ENCODE assay signal across 8 cellular contexts in the genomic region with DNA sequence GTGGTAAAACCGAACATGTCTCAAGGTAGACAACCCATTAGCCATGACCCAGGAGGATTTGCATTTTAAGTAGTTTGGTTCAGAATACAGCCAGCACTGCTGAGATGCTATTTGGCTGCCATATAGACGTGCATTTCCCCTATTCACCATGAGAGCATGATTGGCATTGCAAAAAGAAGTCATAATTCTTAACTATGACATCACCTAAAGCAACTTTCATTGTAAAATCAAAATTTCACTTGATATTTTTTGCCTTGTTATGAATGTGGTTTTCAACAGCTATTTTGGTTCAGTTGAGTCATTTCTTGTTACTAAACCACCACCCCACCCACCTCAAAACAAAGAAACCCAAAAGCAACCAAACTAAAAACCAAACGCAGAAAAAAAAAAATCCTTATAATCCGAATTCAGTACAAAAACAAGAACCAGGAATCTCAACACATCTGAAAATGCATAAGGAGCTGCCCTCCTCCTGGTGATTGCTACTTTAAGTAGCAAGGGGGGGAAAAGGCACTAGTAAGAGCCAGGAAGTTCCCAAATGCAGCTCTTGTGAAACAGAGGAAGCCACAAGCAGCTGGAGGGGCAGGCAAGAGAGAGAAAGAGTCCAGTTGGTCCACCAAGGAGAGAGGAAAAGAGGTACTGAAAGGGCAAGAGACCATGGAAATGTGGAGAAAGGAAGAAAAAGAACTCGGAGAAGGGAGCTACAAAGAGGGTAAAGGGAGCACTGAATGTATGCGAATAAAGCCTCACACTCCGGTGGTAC. TPM values are rescaled to one million over a fixed set of nuclear protein-coding genes. Genes with fewer than 3 reads are reported as not detected.
A peak's percentile ranks its signal among the peaks of the same experiment; 100 is the strongest.
DNase-seq lines count a peak whose midpoint lies in the region; ATAC-seq and TF ChIP-seq lines count a peak whose summit lies in the region.

No MANE protein-coding gene starts in this region.

- H3K27ac ChIP-seq in right atrium auricular region (no peak overlapping the region), SK-N-SH (ENCODE audit: low read depth in 2 of 2, low read length in 1 of 2) (no peak overlapping the region)

- no peak overlapping the region for H3K9ac ChIP-seq in NT2/D1 (ENCODE audit: insufficient read length, low read depth)
- no peak overlapping the region for H3K9ac ChIP-seq in SK-N-SH

- no peak overlapping the region for H3K4me2 ChIP-seq in SK-N-SH

- H3K79me2 ChIP-seq in SK-N-SH (ENCODE audit: insufficient read depth): no peaks in the 10 kb centered on the region

- no peaks in the 10 kb centered on the region for H3F3A ChIP-seq in SK-N-SH (replicated peaks; ENCODE audit: insufficient read depth)

- CTCF ChIA-PET in SK-N-SH (lab: Yijun Ruan, JAX): interaction anchor here (0.7 kb wide), 1 partner anchor 32 kb away, joined by 3 read pairs; no protein-coding TSS in a partner anchor

- H3K4me3 ChIP-seq in NT2/D1 (ENCODE audit: insufficient read length, low read depth) (peak overlapping the region; percentile 45), right atrium auricular region (peak overlapping the region; percentile 29 to 42), skeletal muscle cell (ENCODE audit: low read depth, low read length) (peak overlapping the region; percentile 54), SK-N-SH (ENCODE audit: low read depth in 2 of 2, low read length in 1 of 2) (no peak overlapping the region)

- DNase-seq in NCI-H82 (lab: John Stamatoyannopoulos, UW): peak; percentile 1
- DNase-seq in NCI-H82 treated with DMSO at 0.1 percent for 48 hours (lab: John Stamatoyannopoulos, UW; ENCODE audit: unreplicated experiment): no peak
- no peak for DNase-seq in NT2/D1 (ENCODE audit: low read depth, low spot score)
- no peak for DNase-seq in right atrium auricular region (ENCODE audit: low spot score)
- DNase-seq in skeletal muscle cell (ENCODE audit: low read depth): no peak
- no peak for DNase-seq in NCI-H2196 treated with DMSO at 0.1 percent for 48 hours (lab: John Stamatoyannopoulos, UW; ENCODE audit: unreplicated experiment)
- no peak for DNase-seq in SK-N-SH

- 12% methylated on average over 7 of the region's 7 CpGs for WGBS in SK-N-SH (ENCODE audit: low lambda C conversion rate)

- H2AFZ ChIP-seq in SK-N-SH (ENCODE audit: low read depth): no peak overlapping the region; the same call in 1 of the 2 replicates

- H3K9me3 ChIP-seq in NT2/D1 (ENCODE audit: insufficient read depth, low read length) (no peaks in the 10 kb centered on the region), right atrium auricular region (no peaks in the 10 kb centered on the region), SK-N-SH (no peaks in the 10 kb centered on the region)

- H3K36me3 ChIP-seq in NT2/D1 (ENCODE audit: insufficient read depth, insufficient read length, low read length) (no peaks in the 10 kb centered on the region), right atrium auricular region (no peaks in the 10 kb centered on the region), SK-N-SH (replicated peaks in 1 of 2; ENCODE audit: control insufficient read depth in 1 of 2, insufficient read depth in 2 of 2, low read length in 1 of 2) (no peaks in the 10 kb centered on the region)

- no peak for ATAC-seq in HG02870 (IDR thresholded peaks at IDR 0.05; ENCODE audit: unreplicated experiment)

- no peak for TF ChIP-seq CTCF in right atrium auricular region (IDR thresholded peaks at IDR 0.05)
- TF ChIP-seq CTCF in SK-N-SH (IDR thresholded peaks at IDR 0.05): no peak

- H3K4me1 ChIP-seq in NT2/D1 (ENCODE audit: insufficient read depth, insufficient read length) (no peaks in the 10 kb centered on the region), right atrium auricular region (no peaks in the 10 kb centered on the region), SK-N-SH (ENCODE audit: control insufficient read depth in 1 of 2, insufficient read depth in 2 of 2, low read depth in 1 of 2, low read length in 1 of 2) (no peaks in the 10 kb centered on the region)

- H3K9me2 ChIP-seq in SK-N-SH: no peaks in the 10 kb centered on the region

- peaks cover 6% of the 10 kb centered on the region for H3K27me3 ChIP-seq in NT2/D1 (ENCODE audit: insufficient read depth, insufficient read length)
- no peaks in the 10 kb centered on the region for H3K27me3 ChIP-seq in right atrium auricular region
- H3K27me3 ChIP-seq in SK-N-SH (ENCODE audit: insufficient read depth): peaks cover 8% of the 10 kb centered on the region

- no peak for TF ChIP-seq EP300 in SK-N-SH (IDR thresholded peaks at IDR 0.05; ENCODE audit: borderline replicate concordance in 1 of 2, low read depth in 1 of 2, low read length in 1 of 2)

- no peak for TF ChIP-seq RAD21 in SK-N-SH (IDR thresholded peaks at IDR 0.05; ENCODE audit: low read length)

- no peaks in the 10 kb centered on the region for H4K20me1 ChIP-seq in SK-N-SH (ENCODE audit: insufficient read depth)

- POLR2A ChIA-PET in SK-N-SH (lab: Yijun Ruan, JAX): no interaction called here

TF ChIP-seq in SK-N-SH, 30 proteins besides CTCF, POLR2A, EP300 and RAD21:
- TF ChIP-seq NFIC (IDR thresholded peaks at IDR 0.05; ENCODE audit: borderline replicate concordance): no peak
- no peak for TF ChIP-seq SMC3 (IDR thresholded peaks at IDR 0.05; ENCODE audit: low read depth, low read length)
- TF ChIP-seq, protein P1, sequence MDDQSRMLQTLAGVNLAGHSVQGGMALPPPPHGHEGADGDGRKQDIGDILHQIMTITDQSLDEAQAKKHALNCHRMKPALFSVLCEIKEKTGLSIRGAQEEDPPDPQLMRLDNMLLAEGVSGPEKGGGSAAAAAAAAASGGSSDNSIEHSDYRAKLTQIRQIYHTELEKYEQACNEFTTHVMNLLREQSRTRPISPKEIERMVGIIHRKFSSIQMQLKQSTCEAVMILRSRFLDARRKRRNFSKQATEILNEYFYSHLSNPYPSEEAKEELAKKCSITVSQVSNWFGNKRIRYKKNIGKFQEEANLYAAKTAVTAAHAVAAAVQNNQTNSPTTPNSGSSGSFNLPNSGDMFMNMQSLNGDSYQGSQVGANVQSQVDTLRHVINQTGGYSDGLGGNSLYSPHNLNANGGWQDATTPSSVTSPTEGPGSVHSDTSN (IDR thresholded peaks at IDR 0.05): no peak
- TF ChIP-seq USF2 (IDR thresholded peaks at IDR 0.05; ENCODE audit: borderline replicate concordance, low read depth, low read length): no peak

RNA-seq across cellular contexts. Expression of gene SLITRK4, which starts 3.1 kb away (rescaled TPM):
- total RNA-seq in right atrium auricular region: 1 to 10 TPM; 1.3 to 8.1 TPM
- not detected in 2 replicates for polyA plus RNA-seq in SK-N-SH (2012; rRNA removed)
- polyA plus RNA-seq in SK-N-SH (2012; cell fraction: cytosol; rRNA removed): not detected in 2 replicates
- not detected in 2 replicates for polyA plus RNA-seq in SK-N-SH (2012; cell fraction: nucleus; rRNA removed)

Comparison
In these comparisons a context has a peak if more than half of its experiments do, and no peak if none do; other contexts are left out.
1. H3K4me3 ChIP-seq: peak in NT2/D1 (single experiment), right atrium auricular region (2 of 2) and skeletal muscle cell (single experiment); none in SK-N-SH (0 of 2).